Comparison of ENCODE assay signal across 16 cellular contexts in genomic region chr5:9269024-9269423, GRCh38.
"Had no signal": no experiment of that assay in that cellular context is flagged by ENCODE, and none has a peak within 500 bp of the region (broad histone marks: within the 10 kb centered on the region; RNA-seq: fewer than 3 reads in every experiment).

No MANE protein-coding gene starts in this region.

- H3K36me3 ChIP-seq: prostate gland, right lobe of liver, spleen had no signal

- H3K27me3 Mint-ChIP-seq: activated CD4-positive, alpha-beta T cell treated with anti-CD3 and anti-CD28 coated beads, Interleukin-2, amount 10 ng/mL, durations not matched to agents 24 days and 14 days; dendritic cell treated with granulocyte-macrophage colony-stimulating factor and Interleukin-4, amounts not matched to agents 40 ng/mL and 50 ng/mL, for 4 days; natural killer cell treated with Interleukin-12 subunit alpha and Interleukin-12 subunit beta and Interleukin-15 and Interleukin-18, amount 100 ng/mL, for 72 hours; stimulated activated naive B cell treated with anti-CD40 and anti-IgM and Interleukin-4, amounts not matched to agents 10 μg/mL and 1 μg/mL and 100 μg/mL, for 72 hours had no signal

- H3K27ac ChIP-seq: prostate gland, right lobe of liver, spleen had no signal

- H3K27me3 ChIP-seq: right lobe of liver, spleen had no signal

- H3K36me3 Mint-ChIP-seq: stimulated activated naive B cell treated with anti-CD40 and anti-IgM and Interleukin-4, amounts not matched to agents 10 μg/mL and 1 μg/mL and 100 μg/mL, for 72 hours had no signal

- H3K4me1 Mint-ChIP-seq: activated CD4-positive, alpha-beta T cell treated with anti-CD3 and anti-CD28 coated beads, Interleukin-2, amount 10 ng/mL, durations not matched to agents 24 days and 14 days; stimulated activated naive B cell treated with anti-CD40 and anti-IgM and Interleukin-4, amounts not matched to agents 10 μg/mL and 1 μg/mL and 100 μg/mL, for 72 hours had no signal

- H3K4me3 Mint-ChIP-seq: activated CD4-positive, alpha-beta T cell treated with anti-CD3 and anti-CD28 coated beads, Interleukin-2, amount 10 ng/mL, durations not matched to agents 24 days and 14 days; activated naive CD4-positive, alpha-beta T cell treated with anti-CD3 and anti-CD28 coated beads for 36 hours; dendritic cell treated with granulocyte-macrophage colony-stimulating factor and Interleukin-4, amounts not matched to agents 40 ng/mL and 50 ng/mL, for 4 days; natural killer cell treated with Interleukin-12 subunit alpha and Interleukin-12 subunit beta and Interleukin-15 and Interleukin-18, amount 100 ng/mL, for 72 hours; stimulated activated naive B cell treated with anti-CD40 and anti-IgM and Interleukin-4, amounts not matched to agents 10 μg/mL and 1 μg/mL and 100 μg/mL, for 72 hours; WTC11 had no signal

- H3K27ac Mint-ChIP-seq: activated CD4-positive, alpha-beta T cell treated with anti-CD3 and anti-CD28 coated beads, Interleukin-2, amount 10 ng/mL, durations not matched to agents 24 days and 14 days; activated naive CD4-positive, alpha-beta T cell treated with anti-CD3 and anti-CD28 coated beads for 36 hours; dendritic cell treated with granulocyte-macrophage colony-stimulating factor and Interleukin-4, amounts not matched to agents 40 ng/mL and 50 ng/mL, for 4 days; natural killer cell treated with Interleukin-12 subunit alpha and Interleukin-12 subunit beta and Interleukin-15 and Interleukin-18, amount 100 ng/mL, for 72 hours; stimulated activated naive B cell treated with anti-CD40 and anti-IgM and Interleukin-4, amounts not matched to agents 10 μg/mL and 1 μg/mL and 100 μg/mL, for 72 hours; WTC11 had no signal

- DNase-seq: activated CD4-positive, alpha-beta T cell treated with anti-CD3 and anti-CD28 coated beads, Interleukin-2, amount 10 ng/mL, durations not matched to agents 24 days and 14 days; activated naive CD4-positive, alpha-beta T cell treated with anti-CD3 and anti-CD28 coated beads for 36 hours; erythroblast; hypothalamus; left colon; mucosa of descending colon; right lobe of liver; spleen; stimulated activated CD4-positive, alpha-beta T cell treated with anti-CD3 and anti-CD28 coated beads, Interleukin-1b, Interleukin-23, amount 100 ng/mL, for 48 hours; stimulated activated naive B cell treated with anti-CD40 and anti-IgM and Interleukin-4, amounts not matched to agents 10 μg/mL and 1 μg/mL and 100 μg/mL, for 72 hours; trophoblast cell had no signal

- H3K4me3 ChIP-seq: lung, mucosa of descending colon, prostate gland, right lobe of liver, spleen had no signal

- ATAC-seq: left colon; mucosa of descending colon; natural killer cell treated with Interleukin-12 subunit alpha and Interleukin-12 subunit beta and Interleukin-15 and Interleukin-18, amount 100 ng/mL, for 72 hours; right lobe of liver; stimulated activated naive B cell treated with anti-CD40 and anti-IgM and Interleukin-4, amounts not matched to agents 10 μg/mL and 1 μg/mL and 100 μg/mL, for 72 hours; WTC11 had no signal
